Comparison of ENCODE assay signal across 17 cellular contexts in genomic region chr16:69349508-69349907, GRCh38. TPM values are rescaled to one million over a fixed set of nuclear protein-coding genes. Genes with fewer than 3 reads are reported as not detected.
DNase-seq lines count a peak whose midpoint lies in the region; ATAC-seq, FAIRE-seq and TF ChIP-seq lines count a peak whose summit lies in the region.
"Had no signal": no experiment of that assay in that cellular context is flagged by ENCODE, and none has a peak within 500 bp of the region (broad histone marks: within the 10 kb centered on the region; RNA-seq: fewer than 3 reads in every experiment).

No MANE protein-coding gene starts in this region.

- H3K27ac ChIP-seq in HepG2 (ENCODE audit: extremely low read length, insufficient read depth, low read length) (no peak overlapping the region), right lobe of liver (no peak overlapping the region), MM.1S (ENCODE audit: low read length) (no peak overlapping the region)
- H3K27ac ChIP-seq: BLaER1, GM23248 had no signal

- in situ Hi-C loops in HepG2 (cut with HindIII; ENCODE audit: extremely low pct_ligation_motif_present, low pct_unique_long_range_greater_than_20kb), result no loop called here

- POLR2A ChIA-PET in HepG2 (lab: Yijun Ruan, JAX) (interaction anchor here (2.5 to 4.1 kb wide), 2 partner anchors 10 to 19 kb away, joined by 9 to 22 read pairs; partner anchors contain the start of genes COG8, NIP7 and PDF), WTC11 (lab: Charles Lee) (no interaction called here)

- H3K9me2 ChIP-seq in MM.1S (replicated peaks; ENCODE audit: insufficient read depth, low read length), result no peaks in the 10 kb centered on the region

- no peak for TF ChIP-seq EP300 in HepG2 (IDR thresholded peaks at IDR 0.05; ENCODE audit: low read depth in 2 of 2, low read length in 2 of 2)
- TF ChIP-seq EP300 in HepG2 (CRISPR knock-in tag; IDR thresholded peaks at IDR 0.05; ENCODE audit: borderline replicate concordance), result no peak

- no peak overlapping the region for H3K4me3 ChIP-seq in HepG2 (replicated peaks in 1 of 3; ENCODE audit: insufficient read depth in 1 of 3, low read depth in 2 of 3, low read length in 3 of 3)
- H3K4me3 ChIP-seq in right lobe of liver, result no peak overlapping the region
- no peak overlapping the region for H3K4me3 ChIP-seq in MM.1S (ENCODE audit: low read length)
- H3K4me3 ChIP-seq: BLaER1, GM23248 had no signal

- no TSS peak for BruUV-seq in HepG2 (replicated peaks; lab: Mats Ljungman, UMichigan)

- no peak for TF ChIP-seq RAD21 in HepG2 (CRISPR knock-in tag; IDR thresholded peaks at IDR 0.05)

- H3K27me3 ChIP-seq in HepG2 (ENCODE audit: control insufficient read depth in 1 of 2, insufficient read depth in 2 of 2, low read length in 2 of 2) (no peaks in the 10 kb centered on the region), right lobe of liver (no peaks in the 10 kb centered on the region), MM.1S (replicated peaks; ENCODE audit: insufficient read depth, low read length) (no peaks in the 10 kb centered on the region)
- H3K27me3 ChIP-seq: BLaER1 had no signal

- ATAC-seq in HepG2 (no peak), right lobe of liver (no peak), WTC11 (no peak), GM19023 (IDR thresholded peaks at IDR 0.05; ENCODE audit: unreplicated experiment) (no peak)
- ATAC-seq in stimulated activated naive B cell treated with anti-CD40 and anti-IgM and Interleukin-4, amounts not matched to agents 10 μg/mL and 1 μg/mL and 100 μg/mL, for 72 hours (replicated peaks), result no peak
- ATAC-seq: HCT116 had no signal

- H3K4me2 ChIP-seq in HepG2 (ENCODE audit: low read depth, low read length) (no peak overlapping the region), MM.1S (ENCODE audit: low read depth, low read length) (no peak overlapping the region)
- H3K4me2 ChIP-seq: BLaER1 had no signal

- H2AFZ ChIP-seq in HepG2 (ENCODE audit: low read length) (no peak overlapping the region), MM.1S (ENCODE audit: low read length) (no peak overlapping the region)
- H2AFZ ChIP-seq: GM23248 had no signal

- CTCF ChIA-PET in HepG2 (lab: Yijun Ruan, JAX; ENCODE audit: low intra/inter-chr PET ratio, low total read pairs), result no interaction called here
- CTCF ChIA-PET in WTC11 (lab: Charles Lee), result interaction anchor here (0.5 kb wide), 1 partner anchor 428 kb away, joined by 4 read pairs; no protein-coding TSS in a partner anchor

- no peak overlapping the region for H3K9ac ChIP-seq in HepG2 (ENCODE audit: insufficient read depth, low read depth, low read length)
- H3K9ac ChIP-seq in MM.1S (ENCODE audit: low read length), result no peak overlapping the region
- H3K9ac ChIP-seq: BLaER1, GM23248 had no signal

- H3K9me3 ChIP-seq in HepG2 (ENCODE audit: low read length) (no peaks in the 10 kb centered on the region), right lobe of liver (no peaks in the 10 kb centered on the region), MM.1S (replicated peaks; ENCODE audit: insufficient read depth, low read length) (no peaks in the 10 kb centered on the region)
- H3K9me3 ChIP-seq: BLaER1 had no signal

- H3K36me3 Mint-ChIP-seq in WTC11, result no peaks in the 10 kb centered on the region
- peaks cover 3% of the 10 kb centered on the region for H3K36me3 Mint-ChIP-seq in neural crest cell (ENCODE audit: low read depth)
- H3K36me3 Mint-ChIP-seq in stimulated activated naive B cell treated with anti-CD40 and anti-IgM and Interleukin-4, amounts not matched to agents 10 μg/mL and 1 μg/mL and 100 μg/mL, for 72 hours, result peaks cover 31 to 50% of the 10 kb centered on the region in 2 donors

- H3K4me3 Mint-ChIP-seq in WTC11, result no peak overlapping the region
- no peak overlapping the region for H3K4me3 Mint-ChIP-seq in neural crest cell
- no peak overlapping the region for H3K4me3 Mint-ChIP-seq in stimulated activated naive B cell treated with anti-CD40 and anti-IgM and Interleukin-4, amounts not matched to agents 10 μg/mL and 1 μg/mL and 100 μg/mL, for 72 hours
- H3K4me3 Mint-ChIP-seq: CD4-positive, CD25-positive, alpha-beta regulatory T cell had no signal

- H4K20me1 ChIP-seq in HepG2 (ENCODE audit: insufficient read depth, low read length) (no peaks in the 10 kb centered on the region), MM.1S (ENCODE audit: insufficient read depth, low read length) (no peaks in the 10 kb centered on the region)
- H4K20me1 ChIP-seq: BLaER1 had no signal

- intact Hi-C loops in HepG2 (cut with micrococcal nuclease; ENCODE audit: unreplicated experiment), result no loop called here
- intact Hi-C loops in right lobe of liver (cut with DNase I), result no loop called here

- H3K27ac Mint-ChIP-seq in WTC11 (no peak overlapping the region), neural crest cell (ENCODE audit: unreplicated experiment) (peak overlapping the region; percentile 81)
- peak overlapping the region; percentile 14 for H3K27ac Mint-ChIP-seq in stimulated activated naive B cell treated with anti-CD40 and anti-IgM and Interleukin-4, amounts not matched to agents 10 μg/mL and 1 μg/mL and 100 μg/mL, for 72 hours

- H3K4me1 Mint-ChIP-seq in WTC11, result no peaks in the 10 kb centered on the region
- H3K4me1 Mint-ChIP-seq in neural crest cell, result no peaks in the 10 kb centered on the region
- H3K4me1 Mint-ChIP-seq in stimulated activated naive B cell treated with anti-CD40 and anti-IgM and Interleukin-4, amounts not matched to agents 10 μg/mL and 1 μg/mL and 100 μg/mL, for 72 hours, result peaks cover 5 to 8% of the 10 kb centered on the region in 2 donors

- H3F3A ChIP-seq in MM.1S (ENCODE audit: insufficient read depth, low read length), result 0 out of 2 replicates have a peak, but pooled peaks cover 5% of the 10 kb centered on the region

- no peak for FAIRE-seq in HepG2 (lab: Jason Lieb, UNC)
- FAIRE-seq: H54 had no signal

- WGBS in HepG2 (ENCODE audit: low lambda C conversion rate), result 94% methylated on average over 9 of the region's 9 CpGs
- 94% methylated on average over 7 of the region's 9 CpGs for WGBS in right lobe of liver (ENCODE audit: insufficient coverage, low coverage, low lambda C conversion rate, missing lambda C conversion rate)

- DNase-seq in HepG2 (ENCODE audit: low spot score) (no peak), right lobe of liver (no peak), WTC11 (ENCODE audit: low spot score) (no peak), neural crest cell (ENCODE audit: low read depth, low spot score) (no peak), MM.1S (no peak), RKO (ENCODE audit: low spot score) (no peak)
- DNase-seq in stimulated activated naive B cell treated with anti-CD40 and anti-IgM and Interleukin-4, amounts not matched to agents 10 μg/mL and 1 μg/mL and 100 μg/mL, for 72 hours, result no peak
- DNase-seq: 8988T; AML-193; CD4-positive, CD25-positive, alpha-beta regulatory T cell; DMS53; GF-D8; GM23248 had no signal

- H3K79me2 ChIP-seq in HepG2 (ENCODE audit: insufficient read depth, low read length) (no peaks in the 10 kb centered on the region), MM.1S (ENCODE audit: low read length) (no peaks in the 10 kb centered on the region)

- no peaks in the 10 kb centered on the region for H3K9me3 Mint-ChIP-seq in WTC11
- H3K9me3 Mint-ChIP-seq in neural crest cell, result no peaks in the 10 kb centered on the region
- H3K9me3 Mint-ChIP-seq in stimulated activated naive B cell treated with anti-CD40 and anti-IgM and Interleukin-4, amounts not matched to agents 10 μg/mL and 1 μg/mL and 100 μg/mL, for 72 hours, result no peaks in the 10 kb centered on the region
- H3K9me3 Mint-ChIP-seq: CD4-positive, CD25-positive, alpha-beta regulatory T cell had no signal

- no peaks in the 10 kb centered on the region for H3K27me3 Mint-ChIP-seq in WTC11 (ENCODE audit: low read depth)
- no peaks in the 10 kb centered on the region for H3K27me3 Mint-ChIP-seq in neural crest cell (ENCODE audit: low read depth)
- H3K27me3 Mint-ChIP-seq in stimulated activated naive B cell treated with anti-CD40 and anti-IgM and Interleukin-4, amounts not matched to agents 10 μg/mL and 1 μg/mL and 100 μg/mL, for 72 hours, result no peaks in the 10 kb centered on the region
- H3K27me3 Mint-ChIP-seq: CD4-positive, CD25-positive, alpha-beta regulatory T cell had no signal

- TF ChIP-seq CTCF in HepG2 (CRISPR knock-in tag; IDR thresholded peaks at IDR 0.05), result no peak
- TF ChIP-seq CTCF in right lobe of liver (IDR thresholded peaks at IDR 0.05), result no peak
- TF ChIP-seq CTCF in WTC11 (IDR thresholded peaks at IDR 0.05), result no peak
- TF ChIP-seq CTCF in neural crest cell (conservative IDR thresholded peaks at IDR 0.05), result no peak
- no peak for TF ChIP-seq CTCF in MM.1S (IDR thresholded peaks at IDR 0.05; ENCODE audit: low read length)

- H3K4me1 ChIP-seq in HepG2 (ENCODE audit: insufficient read depth, low read length) (peaks cover 24% of the 10 kb centered on the region), right lobe of liver (peaks cover 0 to 4% (median 0%) of the 10 kb centered on the region in 4 donors), MM.1S (ENCODE audit: low read length) (no peaks in the 10 kb centered on the region)
- H3K4me1 ChIP-seq: BLaER1 had no signal

- H3K36me3 ChIP-seq in HepG2 (replicated peaks in 1 of 2; ENCODE audit: control insufficient read depth in 1 of 2, insufficient read depth in 2 of 2, low read length in 2 of 2), result peaks cover 0 to 5% of the 10 kb centered on the region in 2 experiments; a peak in 2 of 5 replicates
- H3K36me3 ChIP-seq in right lobe of liver, result no peaks in the 10 kb centered on the region
- no peaks in the 10 kb centered on the region for H3K36me3 ChIP-seq in MM.1S (replicated peaks; ENCODE audit: insufficient read depth, low read length)

- TF ChIP-seq POLR2A in HepG2 (IDR thresholded peaks at IDR 0.05; ENCODE audit: insufficient read depth in 1 of 2, low read depth in 2 of 2, low read length in 2 of 2) (no peak), right lobe of liver (IDR thresholded peaks at IDR 0.05) (no peak)

RNA-seq across cellular contexts. Expression of gene TMED6, which starts 2.1 kb away (rescaled TPM):
- total RNA-seq in HepG2 (2016; rRNA removed; fragmentation: Illumina TruSeq; extraction: Trizol) (6.4 and 14.4 TPM in 2 replicates), right lobe of liver (1 to 10 TPM; 1.6 to 9.9 (median 2.6) TPM), WTC11 (2021) (0.44 to 0.72 TPM (median 0.62 TPM) in 3 replicates), neural crest cell (0.56 and 0.82 TPM in 2 replicates)
- total RNA-seq in HepG2 (2016; cell fraction: cytosol; rRNA removed; fragmentation: Illumina TruSeq; extraction: Trizol; ENCODE audit: low read depth), result 2.9 and 4.8 TPM in 2 replicates
- 9.7 and 13.1 TPM in 2 replicates for total RNA-seq in HepG2 (2016; cell fraction: insoluble cytoplasmic fraction; rRNA removed; fragmentation: Illumina TruSeq; extraction: Trizol)
- total RNA-seq in HepG2 (2016; cell fraction: membrane; rRNA removed; fragmentation: Illumina TruSeq; extraction: Trizol), result 4.0 and 4.4 TPM in 2 replicates
- total RNA-seq in HepG2 (2016; cell fraction: nucleus; rRNA removed; fragmentation: Illumina TruSeq; extraction: Trizol), result 9.6 and 11.2 TPM in 2 replicates
- 9.8 and 10.5 TPM in 2 replicates for polyA plus RNA-seq in HepG2 (2011; rRNA removed)
- polyA plus RNA-seq in HepG2 (2011; cell fraction: cytosol; rRNA removed), result 8.0 and 12.8 TPM in 2 replicates
- 3.0 and 4.5 TPM in 2 replicates for polyA plus RNA-seq in HepG2 (2011; cell fraction: nucleus; rRNA removed)
- 6.0 and 10.3 TPM in 2 replicates for polyA plus RNA-seq in HepG2 (2012)
- 3.8 and 4.3 TPM in 2 replicates for polyA plus RNA-seq in HepG2 (2016; cell fraction: cytosol; fragmentation: Illumina TruSeq; extraction: Trizol; ENCODE audit: low read depth)
- polyA plus RNA-seq in HepG2 (2016; cell fraction: insoluble cytoplasmic fraction; fragmentation: Illumina TruSeq; extraction: Trizol; ENCODE audit: low read depth), result 7.5 and 10.5 TPM in 2 replicates
- 3.5 and 4.2 TPM in 2 replicates for polyA plus RNA-seq in HepG2 (2016; cell fraction: membrane; fragmentation: Illumina TruSeq; extraction: Trizol; ENCODE audit: low read depth)
- polyA plus RNA-seq in HepG2 (2016; cell fraction: nucleus; fragmentation: Illumina TruSeq; extraction: Trizol; ENCODE audit: insufficient read depth, low read depth), result 17.8 and 20.3 TPM in 2 replicates
- 1.3 and 10.3 TPM in 2 replicates for polyA minus RNA-seq in HepG2 (2011; rRNA and poly(A)+ RNA removed; ENCODE audit: low replicate concordance)
- 1.6 and 2.7 TPM in 2 replicates for polyA minus RNA-seq in HepG2 (2011; cell fraction: cytosol; rRNA and poly(A)+ RNA removed)
- polyA minus RNA-seq in HepG2 (2011; cell fraction: nucleus; rRNA and poly(A)+ RNA removed), result 6.2 and 6.7 TPM in 2 replicates
- total RNA-seq: GM23248 had no signal

RNA-seq across cellular contexts. Expression of gene NIP7, which starts 9.9 kb away (rescaled TPM):
- 114 and 144 TPM in 2 replicates for total RNA-seq in HepG2 (2016; rRNA removed; fragmentation: Illumina TruSeq; extraction: Trizol)
- 18.2 and 22.3 TPM in 2 replicates for total RNA-seq in HepG2 (2016; cell fraction: cytosol; rRNA removed; fragmentation: Illumina TruSeq; extraction: Trizol; ENCODE audit: low read depth)
- total RNA-seq in HepG2 (2016; cell fraction: insoluble cytoplasmic fraction; rRNA removed; fragmentation: Illumina TruSeq; extraction: Trizol), result 111 and 158 TPM in 2 replicates
- total RNA-seq in HepG2 (2016; cell fraction: membrane; rRNA removed; fragmentation: Illumina TruSeq; extraction: Trizol), result 44.6 and 49.9 TPM in 2 replicates
- total RNA-seq in HepG2 (2016; cell fraction: nucleus; rRNA removed; fragmentation: Illumina TruSeq; extraction: Trizol), result 41.5 and 45.6 TPM in 2 replicates
- polyA plus RNA-seq in HepG2 (2011; rRNA removed), result 14.0 and 15.3 TPM in 2 replicates
- 14.2 and 20.2 TPM in 2 replicates for polyA plus RNA-seq in HepG2 (2011; cell fraction: cytosol; rRNA removed)
- 6.7 and 10.3 TPM in 2 replicates for polyA plus RNA-seq in HepG2 (2011; cell fraction: nucleus; rRNA removed)
- polyA plus RNA-seq in HepG2 (2012), result 36.0 and 46.6 TPM in 2 replicates
- polyA plus RNA-seq in HepG2 (2016; cell fraction: cytosol; fragmentation: Illumina TruSeq; extraction: Trizol; ENCODE audit: low read depth), result 8.3 and 9.9 TPM in 2 replicates
- polyA plus RNA-seq in HepG2 (2016; cell fraction: insoluble cytoplasmic fraction; fragmentation: Illumina TruSeq; extraction: Trizol; ENCODE audit: low read depth), result 140 and 161 TPM in 2 replicates
- polyA plus RNA-seq in HepG2 (2016; cell fraction: membrane; fragmentation: Illumina TruSeq; extraction: Trizol; ENCODE audit: low read depth), result 25.6 and 25.8 TPM in 2 replicates
- polyA plus RNA-seq in HepG2 (2016; cell fraction: nucleus; fragmentation: Illumina TruSeq; extraction: Trizol; ENCODE audit: insufficient read depth, low read depth), result 69.5 and 74.1 TPM in 2 replicates
- polyA minus RNA-seq in HepG2 (2011; rRNA and poly(A)+ RNA removed; ENCODE audit: low replicate concordance), result 18.1 and 22.6 TPM in 2 replicates
- polyA minus RNA-seq in HepG2 (2011; cell fraction: cytosol; rRNA and poly(A)+ RNA removed), result 14.7 and 15.0 TPM in 2 replicates
- 21.9 and 26.0 TPM in 2 replicates for polyA minus RNA-seq in HepG2 (2011; cell fraction: nucleus; rRNA and poly(A)+ RNA removed)
- 10 to 100 TPM in 3 of 6 experiments, 1 to 10 TPM in 3; 6.9 to 11.3 (median 9.4) TPM for total RNA-seq in right lobe of liver
- total RNA-seq in WTC11 (2021), result 39.2 to 43.7 TPM (median 40.5 TPM) in 3 replicates
- total RNA-seq in neural crest cell, result 42.0 and 42.3 TPM in 2 replicates

RNA-seq across cellular contexts. Expression of gene COG8, which starts 10.1 kb away (rescaled TPM):
- total RNA-seq in HepG2 (2016; rRNA removed; fragmentation: Illumina TruSeq; extraction: Trizol), result 52.1 and 55.3 TPM in 2 replicates
- 10.7 and 10.9 TPM in 2 replicates for total RNA-seq in HepG2 (2016; cell fraction: cytosol; rRNA removed; fragmentation: Illumina TruSeq; extraction: Trizol; ENCODE audit: low read depth)
- total RNA-seq in HepG2 (2016; cell fraction: insoluble cytoplasmic fraction; rRNA removed; fragmentation: Illumina TruSeq; extraction: Trizol), result 51.4 and 55.0 TPM in 2 replicates
- total RNA-seq in HepG2 (2016; cell fraction: membrane; rRNA removed; fragmentation: Illumina TruSeq; extraction: Trizol), result 19.3 and 21.7 TPM in 2 replicates
- 36.9 and 39.9 TPM in 2 replicates for total RNA-seq in HepG2 (2016; cell fraction: nucleus; rRNA removed; fragmentation: Illumina TruSeq; extraction: Trizol)
- 45.5 and 53.9 TPM in 2 replicates for polyA plus RNA-seq in HepG2 (2011; rRNA removed)
- polyA plus RNA-seq in HepG2 (2011; cell fraction: cytosol; rRNA removed), result 41.6 and 42.2 TPM in 2 replicates
- 54.2 and 55.8 TPM in 2 replicates for polyA plus RNA-seq in HepG2 (2011; cell fraction: nucleus; rRNA removed)
- 25.6 and 25.8 TPM in 2 replicates for polyA plus RNA-seq in HepG2 (2012)
- polyA plus RNA-seq in HepG2 (2016; cell fraction: cytosol; fragmentation: Illumina TruSeq; extraction: Trizol; ENCODE audit: low read depth), result 4.5 and 4.6 TPM in 2 replicates
- 43.6 and 45.3 TPM in 2 replicates for polyA plus RNA-seq in HepG2 (2016; cell fraction: insoluble cytoplasmic fraction; fragmentation: Illumina TruSeq; extraction: Trizol; ENCODE audit: low read depth)
- 8.1 and 10.3 TPM in 2 replicates for polyA plus RNA-seq in HepG2 (2016; cell fraction: membrane; fragmentation: Illumina TruSeq; extraction: Trizol; ENCODE audit: low read depth)
- polyA plus RNA-seq in HepG2 (2016; cell fraction: nucleus; fragmentation: Illumina TruSeq; extraction: Trizol; ENCODE audit: insufficient read depth, low read depth), result 58.0 and 62.4 TPM in 2 replicates
- polyA minus RNA-seq in HepG2 (2011; rRNA and poly(A)+ RNA removed; ENCODE audit: low replicate concordance), result 107 and 148 TPM in 2 replicates
- 58.2 and 58.3 TPM in 2 replicates for polyA minus RNA-seq in HepG2 (2011; cell fraction: cytosol; rRNA and poly(A)+ RNA removed)
- 63.6 and 70.5 TPM in 2 replicates for polyA minus RNA-seq in HepG2 (2011; cell fraction: nucleus; rRNA and poly(A)+ RNA removed)
- total RNA-seq in right lobe of liver, result 10 to 100 TPM; 16.0 to 35.5 (median 25.3) TPM
- total RNA-seq in WTC11 (2021), result 56.5 to 59.5 TPM (median 59.5 TPM) in 3 replicates
- 64.2 and 67.6 TPM in 2 replicates for total RNA-seq in neural crest cell

RNA-seq across cellular contexts. Expression of gene PDF, which starts 19.1 kb away (rescaled TPM):
- total RNA-seq in HepG2 (2016; rRNA removed; fragmentation: Illumina TruSeq; extraction: Trizol) (26.8 and 48.8 TPM in 2 replicates), right lobe of liver (10 to 100 TPM; 13.5 to 38.5 (median 15.7) TPM), WTC11 (2021) (24.0 to 28.2 TPM (median 25.6 TPM) in 3 replicates), neural crest cell (19.4 and 20.1 TPM in 2 replicates)
- total RNA-seq in HepG2 (2016; cell fraction: cytosol; rRNA removed; fragmentation: Illumina TruSeq; extraction: Trizol; ENCODE audit: low read depth), result 18.2 and 24.6 TPM in 2 replicates
- 28.5 and 44.0 TPM in 2 replicates for total RNA-seq in HepG2 (2016; cell fraction: insoluble cytoplasmic fraction; rRNA removed; fragmentation: Illumina TruSeq; extraction: Trizol)
- total RNA-seq in HepG2 (2016; cell fraction: membrane; rRNA removed; fragmentation: Illumina TruSeq; extraction: Trizol), result 38.4 and 44.7 TPM in 2 replicates
- 29.9 and 30.3 TPM in 2 replicates for total RNA-seq in HepG2 (2016; cell fraction: nucleus; rRNA removed; fragmentation: Illumina TruSeq; extraction: Trizol)
- polyA plus RNA-seq in HepG2 (2011; rRNA removed), result 12.4 and 15.5 TPM in 2 replicates
- polyA plus RNA-seq in HepG2 (2011; cell fraction: cytosol; rRNA removed), result 22.8 and 23.1 TPM in 2 replicates
- polyA plus RNA-seq in HepG2 (2011; cell fraction: nucleus; rRNA removed), result 24.7 and 25.0 TPM in 2 replicates
- 6.4 and 8.7 TPM in 2 replicates for polyA plus RNA-seq in HepG2 (2012)
- 23.5 and 29.1 TPM in 2 replicates for polyA plus RNA-seq in HepG2 (2016; cell fraction: cytosol; fragmentation: Illumina TruSeq; extraction: Trizol; ENCODE audit: low read depth)
- 23.7 and 27.1 TPM in 2 replicates for polyA plus RNA-seq in HepG2 (2016; cell fraction: insoluble cytoplasmic fraction; fragmentation: Illumina TruSeq; extraction: Trizol; ENCODE audit: low read depth)
- 21.1 and 25.6 TPM in 2 replicates for polyA plus RNA-seq in HepG2 (2016; cell fraction: membrane; fragmentation: Illumina TruSeq; extraction: Trizol; ENCODE audit: low read depth)
- polyA plus RNA-seq in HepG2 (2016; cell fraction: nucleus; fragmentation: Illumina TruSeq; extraction: Trizol; ENCODE audit: insufficient read depth, low read depth), result 37.8 and 54.6 TPM in 2 replicates
- 4.4 and 16.0 TPM in 2 replicates for polyA minus RNA-seq in HepG2 (2011; rRNA and poly(A)+ RNA removed; ENCODE audit: low replicate concordance)
- 15.6 and 19.5 TPM in 2 replicates for polyA minus RNA-seq in HepG2 (2011; cell fraction: cytosol; rRNA and poly(A)+ RNA removed)
- 6.3 and 19.4 TPM in 2 replicates for polyA minus RNA-seq in HepG2 (2011; cell fraction: nucleus; rRNA and poly(A)+ RNA removed)

RNA-seq across cellular contexts. Expression of gene TERF2, which starts 36.3 kb away (rescaled TPM):
- 9.7 and 18.2 TPM in 2 replicates for total RNA-seq in HepG2 (2016; rRNA removed; fragmentation: Illumina TruSeq; extraction: Trizol)
- total RNA-seq in HepG2 (2016; cell fraction: cytosol; rRNA removed; fragmentation: Illumina TruSeq; extraction: Trizol; ENCODE audit: low read depth), result 17.4 and 18.9 TPM in 2 replicates
- 12.3 and 15.9 TPM in 2 replicates for total RNA-seq in HepG2 (2016; cell fraction: insoluble cytoplasmic fraction; rRNA removed; fragmentation: Illumina TruSeq; extraction: Trizol)
- total RNA-seq in HepG2 (2016; cell fraction: membrane; rRNA removed; fragmentation: Illumina TruSeq; extraction: Trizol), result 10.9 and 11.1 TPM in 2 replicates
- total RNA-seq in HepG2 (2016; cell fraction: nucleus; rRNA removed; fragmentation: Illumina TruSeq; extraction: Trizol), result 10.9 and 11.7 TPM in 2 replicates
- polyA plus RNA-seq in HepG2 (2011; rRNA removed), result 16.6 and 20.2 TPM in 2 replicates
- 9.0 and 11.1 TPM in 2 replicates for polyA plus RNA-seq in HepG2 (2011; cell fraction: cytosol; rRNA removed)
- 10.9 and 12.7 TPM in 2 replicates for polyA plus RNA-seq in HepG2 (2011; cell fraction: nucleus; rRNA removed)
- 21.6 and 23.0 TPM in 2 replicates for polyA plus RNA-seq in HepG2 (2012)
- 6.2 and 7.8 TPM in 2 replicates for polyA plus RNA-seq in HepG2 (2016; cell fraction: cytosol; fragmentation: Illumina TruSeq; extraction: Trizol; ENCODE audit: low read depth)
- 38.1 and 39.2 TPM in 2 replicates for polyA plus RNA-seq in HepG2 (2016; cell fraction: insoluble cytoplasmic fraction; fragmentation: Illumina TruSeq; extraction: Trizol; ENCODE audit: low read depth)
- polyA plus RNA-seq in HepG2 (2016; cell fraction: membrane; fragmentation: Illumina TruSeq; extraction: Trizol; ENCODE audit: low read depth), result 11.5 and 14.4 TPM in 2 replicates
- polyA plus RNA-seq in HepG2 (2016; cell fraction: nucleus; fragmentation: Illumina TruSeq; extraction: Trizol; ENCODE audit: insufficient read depth, low read depth), result 37.2 and 38.8 TPM in 2 replicates
- 24.0 and 33.0 TPM in 2 replicates for polyA minus RNA-seq in HepG2 (2011; rRNA and poly(A)+ RNA removed; ENCODE audit: low replicate concordance)
- polyA minus RNA-seq in HepG2 (2011; cell fraction: cytosol; rRNA and poly(A)+ RNA removed), result 25.9 and 27.6 TPM in 2 replicates
- 28.1 and 31.1 TPM in 2 replicates for polyA minus RNA-seq in HepG2 (2011; cell fraction: nucleus; rRNA and poly(A)+ RNA removed)
- 10 to 100 TPM in 5 of 6 experiments, 1 to 10 TPM in 1; 9.6 to 14.5 (median 13.5) TPM for total RNA-seq in right lobe of liver
- 30.0 to 35.7 TPM (median 31.3 TPM) in 3 replicates for total RNA-seq in WTC11 (2021)
- total RNA-seq in neural crest cell, result 47.1 and 52.1 TPM in 2 replicates

Comparison
In these comparisons a context has a peak if more than half of its experiments do, and no peak if none do; other contexts are left out.
1. Of the 50 proteins assayed by ChIP-seq in both HepG2 and WTC11: peak only in HepG2: none; only in WTC11: USF2; in both: none; in neither: 49.